Comparison of ENCODE assay signal across 11 cellular contexts in the genomic region with DNA sequence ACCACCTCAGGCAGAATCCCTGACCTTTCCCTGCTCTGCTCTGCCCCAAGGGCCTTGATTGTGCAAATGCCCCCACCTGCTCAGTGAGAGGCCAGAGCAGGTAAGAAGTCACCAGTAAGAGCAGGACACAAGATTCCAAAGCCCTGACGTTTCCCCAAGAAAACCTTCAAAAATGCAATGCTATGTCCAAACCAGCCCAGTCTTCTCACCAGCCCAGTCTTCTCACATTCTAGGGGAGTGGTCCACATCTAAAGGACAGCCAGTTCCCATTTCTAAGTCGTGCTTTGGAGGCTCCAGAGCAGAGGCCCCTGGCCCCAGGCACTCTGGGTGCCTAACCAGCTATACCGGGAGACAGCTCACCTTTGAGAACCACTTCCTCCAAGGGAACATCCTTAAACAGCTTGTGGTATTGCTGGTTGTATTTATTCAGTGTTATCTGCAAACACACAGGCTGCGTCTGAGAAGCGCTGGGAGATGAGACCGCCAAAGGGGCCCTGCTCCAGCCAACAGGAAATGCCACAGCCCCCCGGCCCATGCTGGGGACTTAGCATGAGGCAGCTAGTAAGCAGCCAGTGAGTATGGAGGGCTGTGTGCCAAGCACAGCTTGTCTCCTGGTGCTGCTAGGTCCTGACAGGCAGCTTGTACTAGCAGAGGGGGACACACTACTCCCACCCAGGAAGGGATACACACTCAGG. TPM values are rescaled to one million over a fixed set of nuclear protein-coding genes. Genes with fewer than 3 reads are reported as not detected.
A peak's percentile ranks its signal among the peaks of the same experiment; 100 is the strongest.
DNase-seq lines count a peak whose midpoint lies in the region; ATAC-seq and TF ChIP-seq lines count a peak whose summit lies in the region.
"Had no signal": no experiment of that assay in that cellular context is flagged by ENCODE, and none has a peak within 500 bp of the region (broad histone marks: within the 10 kb centered on the region; RNA-seq: fewer than 3 reads in every experiment).

No MANE protein-coding gene starts in this region.

- H3K9me3 ChIP-seq in DND-41 (ENCODE audit: insufficient read depth, low read length, severe bottlenecking) = no peaks in the 10 kb centered on the region
- H3K9me3 ChIP-seq in ascending aorta = no peaks in the 10 kb centered on the region

- H3K36me3 ChIP-seq in DND-41 (ENCODE audit: insufficient read depth, low read length) (no peaks in the 10 kb centered on the region), ascending aorta (no peaks in the 10 kb centered on the region)

- H4K20me1 ChIP-seq in DND-41 (ENCODE audit: insufficient read depth, low read length) = no peaks in the 10 kb centered on the region

- no peak overlapping the region for H3K4me3 ChIP-seq in DND-41 (ENCODE audit: low read depth in 1 of 2, low read length in 2 of 2)
- no peak overlapping the region for H3K4me3 ChIP-seq in ascending aorta

- H3K9ac ChIP-seq in DND-41 (ENCODE audit: low read depth, low read length) = no peak overlapping the region

- no peaks in the 10 kb centered on the region for H3K79me2 ChIP-seq in DND-41 (ENCODE audit: insufficient read depth, low read length)

- H3K27ac ChIP-seq in DND-41 (ENCODE audit: low read length) (no peak overlapping the region), ascending aorta (no peak overlapping the region)

- H3K27me3 ChIP-seq in DND-41 (ENCODE audit: insufficient read depth, low read length, poor library complexity) (no peaks in the 10 kb centered on the region), ascending aorta (no peaks in the 10 kb centered on the region)

- no peak overlapping the region; the same call in 1 of the 2 replicates for H2AFZ ChIP-seq in DND-41 (ENCODE audit: low read depth, low read length)

- in situ Hi-C loops in KBM-7 (cut with MboI; ENCODE audit: low pct_unique_long_range_greater_than_20kb, low sequenced_read_pairs) = loop anchor here (25.0 kb wide), 1 partner anchor 706 kb away; no protein-coding TSS in a partner anchor

- H3K4me2 ChIP-seq in DND-41 (ENCODE audit: insufficient read depth, low read length) = peak overlapping the region; percentile 18

- peak; percentile 95 for ATAC-seq in DND-41 (ENCODE audit: insufficient read depth, low read depth)

- DNase-seq in DND-41 (peak; percentile 77), KBM-7 (peak; percentile 87), astrocyte of the hippocampus (ENCODE audit: low read depth, low spot score) (peak; percentile 73), left kidney (ENCODE audit: low read depth, low spot score) (peak; percentile 53), ascending aorta (ENCODE audit: low spot score in 2 of 2) (no peak), SHP77 treated with DMSO at 0.1 percent for 48 hours (lab: John Stamatoyannopoulos, UW) (no peak), NCI-H446 treated with DMSO at 0.1 percent for 48 hours (lab: John Stamatoyannopoulos, UW) (no peak), activated T-cell treated with anti-CD3 and anti-CD28 coated beads for 4 hours (no peak)
- DNase-seq: activated T-cell treated with anti-CD3 and anti-CD28 coated beads, Interleukin-2, amount 50 U/mL, for 72 hours; Calu3; NCI-H187 had no signal

- peaks cover 18% of the 10 kb centered on the region for H3K4me1 ChIP-seq in DND-41 (ENCODE audit: insufficient read depth, low read length)
- H3K4me1 ChIP-seq in ascending aorta = no peaks in the 10 kb centered on the region

- TF ChIP-seq CTCF in DND-41 (IDR thresholded peaks at IDR 0.05; ENCODE audit: borderline replicate concordance, extremely low read depth, low read length, poor library complexity, severe bottlenecking) (no peak), ascending aorta (IDR thresholded peaks at IDR 0.05) (no peak)

- intact Hi-C loops in ascending aorta (cut with DNase I) = no loop called here

RNA-seq across cellular contexts. Expression of a gene that starts 29.3 kb away (rescaled TPM):
- not detected for total RNA-seq in ascending aorta

RNA-seq across cellular contexts. Expression of a gene that starts 50.1 kb away (rescaled TPM):
- total RNA-seq in ascending aorta = 3.5 TPM

RNA-seq across cellular contexts. Expression of a gene that starts 50.3 kb away (rescaled TPM):
- total RNA-seq in ascending aorta = 128 TPM

Comparison
In these comparisons a context has a peak if more than half of its experiments do, and no peak if none do; other contexts are left out.
1. DNase-seq: peak in DND-41 (single experiment), KBM-7 (single experiment), astrocyte of the hippocampus (single experiment) and left kidney (single experiment); none in ascending aorta (0 of 2), SHP77 treated with DMSO at 0.1 percent for 48 hours (single experiment), NCI-H446 treated with DMSO at 0.1 percent for 48 hours (single experiment) and activated T-cell treated with anti-CD3 and anti-CD28 coated beads for 4 hours (single experiment).